ENCODE assay signal across 18 cellular contexts in genomic region chr5:10885026-10885425, GRCh38.
DNase-seq lines count a peak whose midpoint lies in the region; ATAC-seq and TF ChIP-seq lines count a peak whose summit lies in the region.
"Had no signal": no experiment of that assay in that cellular context is flagged by ENCODE, and none has a peak within 500 bp of the region (broad histone marks: within the 10 kb centered on the region; RNA-seq: fewer than 3 reads in every experiment).

No MANE protein-coding gene starts in this region.

- peaks cover 2% of the 10 kb centered on the region for H3K9me3 Mint-ChIP-seq in Calu3 (ENCODE audit: low read depth, unreplicated experiment)

- no peak for TF ChIP-seq POLR2A in HCT116 (IDR thresholded peaks at IDR 0.05; ENCODE audit: borderline replicate concordance, extremely low read depth, insufficient read depth, insufficient read length)

- RAD21 ChIA-PET in HCT116 (lab: Charles Lee; ENCODE audit: low non-redundant PET in 1 of 2, low total read pairs in 2 of 2, uncharacterized antibody in 2 of 2, unreplicated experiment in 2 of 2) = no interaction called here

- H2AFZ ChIP-seq in HCT116 (ENCODE audit: low read depth, low read length, poor library complexity, severe bottlenecking) = no peak overlapping the region

- no peak overlapping the region for H3K4me3 Mint-ChIP-seq in Calu3 (ENCODE audit: low read depth, unreplicated experiment)
- H3K4me3 Mint-ChIP-seq: activated CD4-positive, alpha-beta memory T cell treated with anti-CD3 and anti-CD28 coated beads for 36 hours; naive thymus-derived CD4-positive, alpha-beta T cell had no signal

- DNase-seq in 8988T = peak; percentile 49
- DNase-seq in HCT116 (ENCODE audit: low read depth, low spot score) = no peak
- DNase-seq in SJSA1 (ENCODE audit: low read depth in 1 of 2, low spot score in 2 of 2) = peak; percentile 72 to 78
- DNase-seq in fibroblast of peridontal ligament (ENCODE audit: extremely low read depth) = peak; percentile 27
- no peak for DNase-seq in stimulated activated CD4-positive, alpha-beta T cell treated with anti-CD3 and anti-CD28 coated beads, Interleukin-15, amount 100 ng/mL, for 24 hours
- no peak for DNase-seq in Calu3
- DNase-seq in NOMO-1 treated with dmso at 0.1 percent for 144 hours (lab: John Stamatoyannopoulos, UW; ENCODE audit: unreplicated experiment) = no peak
- DNase-seq in left lung = no peak
- DNase-seq: activated CD4-positive, alpha-beta memory T cell treated with anti-CD3 and anti-CD28 coated beads for 36 hours; cortex of kidney; heart right ventricle; naive thymus-derived CD4-positive, alpha-beta T cell; NCI-H1092 treated with DMSO at 0.1 percent for 48 hours; NCI-H2171 treated with DMSO at 0.1 percent for 48 hours; stimulated activated CD4-positive, alpha-beta T cell treated with anti-CD3 and anti-CD28 coated beads, Interleukin-1b, Interleukin-23, amount 100 ng/mL, for 48 hours had no signal

- H3K27ac ChIP-seq in HCT116 (ENCODE audit: low read depth, low read length) (no peak overlapping the region), SJSA1 (peak overlapping the region; percentile 34), left lung (no peak overlapping the region)
- H3K27ac ChIP-seq: epithelial cell of prostate, heart right ventricle, SJCRH30, thoracic aorta had no signal

- no peak overlapping the region for H3K27ac Mint-ChIP-seq in Calu3 (ENCODE audit: unreplicated experiment)
- H3K27ac Mint-ChIP-seq: activated CD4-positive, alpha-beta memory T cell treated with anti-CD3 and anti-CD28 coated beads for 36 hours; naive thymus-derived CD4-positive, alpha-beta T cell had no signal

- TF ChIP-seq CTCF in HCT116 (IDR thresholded peaks at IDR 0.05 in 2 of 3, conservative IDR thresholded peaks at IDR 0.05 in 1 of 3; ENCODE audit: borderline replicate concordance in 1 of 3, insufficient read depth in 1 of 3, low read depth in 2 of 3, low read length in 2 of 3) = no peak
- no peak for TF ChIP-seq CTCF in Calu3 (IDR thresholded peaks at IDR 0.05; ENCODE audit: unreplicated experiment)
- TF ChIP-seq CTCF in left lung (IDR thresholded peaks at IDR 0.05) = no peak

- TF ChIP-seq RAD21 in HCT116 (IDR thresholded peaks at IDR 0.05; ENCODE audit: low read depth) = no peak

- no peaks in the 10 kb centered on the region for H3K9me3 ChIP-seq in HCT116 (ENCODE audit: control insufficient read depth in 1 of 2, insufficient read depth in 1 of 2, low read depth in 1 of 2, low read length in 2 of 2)
- no peaks in the 10 kb centered on the region for H3K9me3 ChIP-seq in SJSA1 (replicated peaks)
- peaks cover 0 to 5% of the 10 kb centered on the region in 2 donors for H3K9me3 ChIP-seq in left lung
- H3K9me3 ChIP-seq: heart right ventricle, SJCRH30, thoracic aorta had no signal

- H3K36me3 Mint-ChIP-seq in Calu3 (ENCODE audit: insufficient read depth, unreplicated experiment) = no peaks in the 10 kb centered on the region
- H3K36me3 Mint-ChIP-seq: activated CD4-positive, alpha-beta memory T cell treated with anti-CD3 and anti-CD28 coated beads for 36 hours; naive thymus-derived CD4-positive, alpha-beta T cell had no signal

- BruUV-seq in HCT116 (replicated peaks; lab: Mats Ljungman, UMichigan) = no TSS peak
- BruUV-seq in Calu3 (replicated peaks; lab: Mats Ljungman, UMichigan) = no TSS peak

- intact Hi-C loops in HCT116 (cut with micrococcal nuclease) (no loop called here), Calu3 (cut with micrococcal nuclease; ENCODE audit: unreplicated experiment) (no loop called here), left lung (cut with DNase I) (no loop called here)

- POLR2A ChIA-PET in HCT116 (lab: Charles Lee) = no interaction called here

- CTCF ChIA-PET in HCT116 (lab: Charles Lee) = interaction anchor here (1.2 kb wide), 1 partner anchor 103 kb away, joined by 3 read pairs; no protein-coding TSS in a partner anchor
- CTCF ChIA-PET in Calu3 (lab: Charles Lee) = no interaction called here

- H3K27me3 ChIP-seq in HCT116 (ENCODE audit: insufficient read depth, low read length) (peaks cover 22% of the 10 kb centered on the region), SJSA1 (replicated peaks) (no peaks in the 10 kb centered on the region), left lung (no peaks in the 10 kb centered on the region)
- H3K27me3 ChIP-seq: SJCRH30 had no signal

- no peak overlapping the region for H3K9ac ChIP-seq in HCT116 (ENCODE audit: low read length)

- no peak for ATAC-seq in HCT116
- no peak for ATAC-seq in left lung
- ATAC-seq: heart right ventricle; naive thymus-derived CD4-positive, alpha-beta T cell had no signal

- H4K20me1 ChIP-seq in HCT116 (ENCODE audit: insufficient read depth) = no peaks in the 10 kb centered on the region

- H3K9me2 ChIP-seq in HCT116 (ENCODE audit: insufficient read depth) = no peaks in the 10 kb centered on the region

- no peaks in the 10 kb centered on the region for H3K79me2 ChIP-seq in HCT116 (ENCODE audit: insufficient read depth, low read length)

- H3K4me1 ChIP-seq in HCT116 (ENCODE audit: control insufficient read depth in 1 of 2, insufficient read depth in 2 of 2, low read length in 2 of 2) (peaks cover 0 to 7% of the 10 kb centered on the region in 2 experiments; a peak in 1 of 4 replicates), SJSA1 (replicated peaks) (peaks cover 12% of the 10 kb centered on the region), left lung (no peaks in the 10 kb centered on the region)
- H3K4me1 ChIP-seq: heart right ventricle, SJCRH30 had no signal

- H3K27me3 Mint-ChIP-seq in Calu3 (ENCODE audit: unreplicated experiment) = peaks cover 23% of the 10 kb centered on the region
- H3K27me3 Mint-ChIP-seq: activated CD4-positive, alpha-beta memory T cell treated with anti-CD3 and anti-CD28 coated beads for 36 hours had no signal

- peak overlapping the region; percentile 1; the same call in 1 of the 2 replicates for H3K4me2 ChIP-seq in HCT116 (ENCODE audit: low read length)

- H3K4me1 Mint-ChIP-seq in Calu3 (ENCODE audit: low read depth, unreplicated experiment) = no peaks in the 10 kb centered on the region
- H3K4me1 Mint-ChIP-seq: naive thymus-derived CD4-positive, alpha-beta T cell had no signal

- H3K36me3 ChIP-seq in HCT116 (ENCODE audit: control insufficient read depth in 1 of 2, insufficient read depth in 2 of 2, low read length in 2 of 2) (no peaks in the 10 kb centered on the region), SJSA1 (no peaks in the 10 kb centered on the region), left lung (no peaks in the 10 kb centered on the region)
- H3K36me3 ChIP-seq: heart right ventricle, SJCRH30, thoracic aorta had no signal

- no peak overlapping the region for H3K4me3 ChIP-seq in HCT116 (replicated peaks in 1 of 2; ENCODE audit: low read depth in 1 of 2, low read length in 2 of 2)
- no peak overlapping the region for H3K4me3 ChIP-seq in SJSA1
- no peak overlapping the region for H3K4me3 ChIP-seq in left lung
- H3K4me3 ChIP-seq: heart right ventricle, SJCRH30, thoracic aorta had no signal

TF ChIP-seq in HCT116, 20 proteins besides CTCF, POLR2A, EP300 and RAD21:
- TF ChIP-seq ZNF274 (IDR thresholded peaks at IDR 0.05; ENCODE audit: low read depth, low read length) (no peak), FOSL1 (IDR thresholded peaks at IDR 0.05; ENCODE audit: low read depth) (peak; percentile 20; the same call in 1 of the 2 replicates), JUND (IDR thresholded peaks at IDR 0.05) (peak; percentile 29; the same call in 1 of the 2 replicates), MAX (IDR thresholded peaks at IDR 0.05) (no peak), EZH2phosphoT487 (IDR thresholded peaks at IDR 0.05; ENCODE audit: borderline replicate concordance) (no peak), YY1 (IDR thresholded peaks at IDR 0.05; ENCODE audit: extremely low read depth, insufficient replicate concordance, low read depth, low read length) (no peak)

Comparison
In these comparisons a context has a peak if more than half of its experiments do, and no peak if none do; other contexts are left out.
1. DNase-seq: peak in 8988T (single experiment), SJSA1 (2 of 2) and fibroblast of peridontal ligament (single experiment); none in HCT116 (single experiment), stimulated activated CD4-positive, alpha-beta T cell treated with anti-CD3 and anti-CD28 coated beads, Interleukin-15, amount 100 ng/mL, for 24 hours (single experiment), Calu3 (single experiment), NOMO-1 treated with dmso at 0.1 percent for 144 hours (single experiment) and left lung (0 of 2).